In the genomic region with DNA sequence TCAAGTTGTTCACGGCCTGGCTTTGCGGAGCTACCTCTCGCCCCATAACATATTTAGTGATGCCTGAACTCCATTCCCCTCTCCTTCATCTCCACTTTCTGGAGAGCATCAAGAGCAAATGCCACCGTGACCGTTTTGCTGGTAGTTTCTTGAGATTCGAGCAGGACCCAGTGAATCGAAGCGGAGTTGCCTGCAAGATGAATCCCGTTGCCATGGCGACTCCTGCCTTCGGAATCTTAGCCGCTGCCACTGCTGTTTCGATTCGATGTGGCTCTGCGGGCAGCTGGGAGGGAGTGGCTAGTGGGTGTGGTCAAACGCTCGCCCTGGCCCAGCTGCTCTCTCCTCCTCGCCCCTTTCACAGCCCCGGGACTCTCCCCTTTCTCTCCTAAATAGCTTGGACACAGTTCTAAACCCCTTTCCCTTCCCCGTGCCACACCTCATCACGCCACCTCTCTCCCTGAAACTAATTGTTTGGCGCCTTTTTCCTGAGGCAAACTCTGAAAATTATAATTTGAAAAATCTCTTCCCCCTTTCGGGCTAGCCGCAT, we compare ENCODE assay signal across 8 cellular contexts. TPM values are rescaled to one million over a fixed set of nuclear protein-coding genes. Genes with fewer than 3 reads are reported as not detected.
DNase-seq lines count a peak whose midpoint lies in the region; ATAC-seq, FAIRE-seq and TF ChIP-seq lines count a peak whose summit lies in the region.

No MANE protein-coding gene starts in this region.

- no peaks in the 10 kb centered on the region for H3K9me1 ChIP-seq in keratinocyte (ENCODE audit: control insufficient read depth, extremely low read depth, insufficient read depth, low read length)

- H3K27ac ChIP-seq in ACC112 (ENCODE audit: low read depth, low read length): peak overlapping the region; percentile 56
- H3K27ac ChIP-seq in keratinocyte (ENCODE audit: control insufficient read depth, insufficient read depth, low read length): peak overlapping the region; percentile 93

- peaks cover 17% of the 10 kb centered on the region for H3K4me1 Mint-ChIP-seq in WTC11

- 0 out of 2 replicates have a peak, but pooled peaks cover 2% of the 10 kb centered on the region for H3K27me3 ChIP-seq in ACC112 (ENCODE audit: insufficient read depth, low read length)
- H3K27me3 ChIP-seq in keratinocyte (ENCODE audit: control insufficient read depth, extremely low read depth, insufficient read depth, low read length): no peaks in the 10 kb centered on the region

- H3K79me2 ChIP-seq in ACC112 (ENCODE audit: control insufficient read depth, insufficient read depth, low read length, unreplicated experiment) (peaks cover 49% of the 10 kb centered on the region), keratinocyte (ENCODE audit: control insufficient read depth, insufficient read depth, low read length) (peaks cover 51% of the 10 kb centered on the region)

- ATAC-seq in GM18868 (IDR thresholded peaks at IDR 0.05; ENCODE audit: unreplicated experiment) (peak; percentile 45), HG03108 (IDR thresholded peaks at IDR 0.05; ENCODE audit: unreplicated experiment) (peak; percentile 43), WTC11 (peak; percentile 58)

- no peaks in the 10 kb centered on the region for H3K9me3 ChIP-seq in keratinocyte (ENCODE audit: control insufficient read depth, low read depth, low read length)

- H3K36me3 ChIP-seq in ACC112 (ENCODE audit: insufficient read depth, low read length): no peaks in the 10 kb centered on the region
- H3K36me3 ChIP-seq in keratinocyte (ENCODE audit: control insufficient read depth in 2 of 2, extremely low read depth in 1 of 2, insufficient read depth in 2 of 2, low read length in 2 of 2): no peaks in the 10 kb centered on the region

- FAIRE-seq in keratinocyte (lab: Jason Lieb, UNC): peak; percentile 74

- peak overlapping the region; percentile 100 for H3K4me2 ChIP-seq in keratinocyte (ENCODE audit: control insufficient read depth, extremely low read depth, insufficient read depth, low read depth, low read length)

- H3K27me3 Mint-ChIP-seq in WTC11 (ENCODE audit: low read depth): peaks cover 30% of the 10 kb centered on the region

- CTCF ChIA-PET in WTC11 (lab: Charles Lee): interaction anchor here (0.9 to 2.8 kb wide), 6 partner anchors 57 to 255 kb away, joined by 3 to 13 read pairs (median 4); no protein-coding TSS in a partner anchor

- H3K4me1 ChIP-seq in ACC112 (ENCODE audit: control insufficient read depth, insufficient read depth, low read length, unreplicated experiment): peaks cover 19% of the 10 kb centered on the region
- H3K4me1 ChIP-seq in keratinocyte (ENCODE audit: control insufficient read depth, extremely low read depth, insufficient read depth, low read length): peaks cover 40% of the 10 kb centered on the region

- POLR2A ChIA-PET in WTC11 (lab: Charles Lee): interaction anchor here (2.1 kb wide), 1 partner anchor 294 kb away, joined by 8 read pairs; a partner anchor contains a TSS

- no peaks in the 10 kb centered on the region for H3K36me3 Mint-ChIP-seq in WTC11

- peak overlapping the region; percentile 98 for H3K4me3 ChIP-seq in ACC112 (ENCODE audit: low read depth, low read length)
- H3K4me3 ChIP-seq in keratinocyte (ENCODE audit: control insufficient read depth in 2 of 3, extremely low read depth in 1 of 3, insufficient read depth in 2 of 3, low read depth in 1 of 3, low read length in 3 of 3): peak overlapping the region; percentile 88 to 97 (median 94)

- peak overlapping the region; percentile 74; the same call in 1 of the 2 replicates for H3K27ac Mint-ChIP-seq in WTC11

- dilution Hi-C loops in keratinocyte (cut with MboI; ENCODE audit: extremely low pct_ligation_motif_present, low sequenced_read_pairs): no loop called here

- DNase-seq in NCI-H2196 treated with DMSO at 0.1 percent for 48 hours (lab: John Stamatoyannopoulos, UW; ENCODE audit: unreplicated experiment) (peak; percentile 89), WTC11 (ENCODE audit: low spot score) (peak; percentile 92), keratinocyte (ENCODE audit: low read depth, low spot score) (peak; percentile 48)
- peak; percentile 71 for DNase-seq in central memory CD4-positive, alpha-beta T cell
- DNase-seq in stimulated activated CD4-positive, alpha-beta T cell treated with anti-CD3 and anti-CD28 coated beads, Interleukin-12 subunit alpha, Interleukin-12 subunit beta, amount 100 ng/mL, for 24 hours (ENCODE audit: low read depth in 2 of 2): peak; percentile 39 to 74

- peak overlapping the region; percentile 96 for H3K9ac ChIP-seq in keratinocyte (ENCODE audit: control insufficient read depth, extremely low read depth, insufficient read depth, low read length)

- no peaks in the 10 kb centered on the region for H3K9me3 Mint-ChIP-seq in WTC11

- H4K20me1 ChIP-seq in keratinocyte (ENCODE audit: control insufficient read depth, extremely low read depth, insufficient read depth, low read length): no peaks in the 10 kb centered on the region

- TF ChIP-seq CTCF in WTC11 (IDR thresholded peaks at IDR 0.05) (no peak), keratinocyte (optimal IDR thresholded peaks at IDR 0.05 in 1 of 3, IDR thresholded peaks at IDR 0.05 in 1 of 3, conservative IDR thresholded peaks at IDR 0.05 in 1 of 3; ENCODE audit: extremely low read depth in 1 of 3, insufficient read depth in 2 of 3, low read length in 3 of 3) (no peak)

- H2AFZ ChIP-seq in ACC112 (ENCODE audit: low read length, unreplicated experiment): peak overlapping the region; percentile 73
- H2AFZ ChIP-seq in keratinocyte (ENCODE audit: control insufficient read depth, low read length): peak overlapping the region; percentile 85

- peak overlapping the region; percentile 93 for H3K4me3 Mint-ChIP-seq in WTC11

TF ChIP-seq in WTC11, 78 proteins besides CTCF, POLR2A, EP300 and RAD21 (continues in another document):
- TF ChIP-seq OVOL2 (CRISPR knock-in tag; IDR thresholded peaks at IDR 0.05; ENCODE audit: borderline replicate concordance) (no peak), ZNF232 (CRISPR knock-in tag; IDR thresholded peaks at IDR 0.05) (no peak), GTF2I (CRISPR knock-in tag; conservative IDR thresholded peaks at IDR 0.05) (no peak), MYBL2 (CRISPR knock-in tag; IDR thresholded peaks at IDR 0.05) (no peak), FOXJ3 (CRISPR knock-in tag; IDR thresholded peaks at IDR 0.05; ENCODE audit: borderline replicate concordance) (no peak), NFATC4 (CRISPR knock-in tag; IDR thresholded peaks at IDR 0.05) (no peak), KAT7 (CRISPR knock-in tag; IDR thresholded peaks at IDR 0.05; ENCODE audit: borderline replicate concordance) (no peak)
- TF ChIP-seq, protein P1, sequence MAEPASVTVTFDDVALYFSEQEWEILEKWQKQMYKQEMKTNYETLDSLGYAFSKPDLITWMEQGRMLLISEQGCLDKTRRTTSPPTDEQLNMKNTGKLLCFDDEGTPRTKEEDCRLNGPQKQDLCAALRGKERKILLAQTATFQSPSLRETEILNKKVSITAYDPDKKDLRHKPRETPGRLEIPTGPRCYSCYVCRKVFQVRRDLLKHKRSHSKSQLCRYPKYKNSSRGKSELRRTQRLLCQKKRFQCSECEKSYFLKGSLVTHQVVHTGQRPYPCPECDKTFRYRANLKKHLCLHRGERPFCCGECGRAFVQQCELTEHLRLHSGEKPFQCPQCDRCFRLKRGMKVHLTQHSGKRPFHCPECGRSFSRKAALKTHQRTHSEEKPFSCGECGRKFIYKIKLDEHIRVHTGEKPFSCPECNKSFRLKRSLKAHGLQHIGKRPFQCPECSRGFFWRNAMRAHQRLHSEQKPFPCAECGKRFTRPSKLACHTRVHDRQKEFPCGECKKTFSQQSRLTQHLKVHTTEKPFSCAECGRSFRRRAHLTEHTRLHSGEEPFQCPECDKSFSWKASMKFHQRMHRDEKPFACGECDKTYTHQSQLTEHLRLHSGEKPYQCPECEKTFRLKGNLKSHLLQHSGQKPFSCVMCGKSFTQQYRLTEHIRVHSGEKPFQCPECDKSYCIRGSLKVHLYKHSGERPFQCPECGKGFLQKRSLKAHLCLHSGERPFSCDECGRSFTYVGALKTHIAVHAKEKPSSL (CRISPR knock-in tag; conservative IDR thresholded peaks at IDR 0.05): no peak
- TF ChIP-seq, protein P2, sequence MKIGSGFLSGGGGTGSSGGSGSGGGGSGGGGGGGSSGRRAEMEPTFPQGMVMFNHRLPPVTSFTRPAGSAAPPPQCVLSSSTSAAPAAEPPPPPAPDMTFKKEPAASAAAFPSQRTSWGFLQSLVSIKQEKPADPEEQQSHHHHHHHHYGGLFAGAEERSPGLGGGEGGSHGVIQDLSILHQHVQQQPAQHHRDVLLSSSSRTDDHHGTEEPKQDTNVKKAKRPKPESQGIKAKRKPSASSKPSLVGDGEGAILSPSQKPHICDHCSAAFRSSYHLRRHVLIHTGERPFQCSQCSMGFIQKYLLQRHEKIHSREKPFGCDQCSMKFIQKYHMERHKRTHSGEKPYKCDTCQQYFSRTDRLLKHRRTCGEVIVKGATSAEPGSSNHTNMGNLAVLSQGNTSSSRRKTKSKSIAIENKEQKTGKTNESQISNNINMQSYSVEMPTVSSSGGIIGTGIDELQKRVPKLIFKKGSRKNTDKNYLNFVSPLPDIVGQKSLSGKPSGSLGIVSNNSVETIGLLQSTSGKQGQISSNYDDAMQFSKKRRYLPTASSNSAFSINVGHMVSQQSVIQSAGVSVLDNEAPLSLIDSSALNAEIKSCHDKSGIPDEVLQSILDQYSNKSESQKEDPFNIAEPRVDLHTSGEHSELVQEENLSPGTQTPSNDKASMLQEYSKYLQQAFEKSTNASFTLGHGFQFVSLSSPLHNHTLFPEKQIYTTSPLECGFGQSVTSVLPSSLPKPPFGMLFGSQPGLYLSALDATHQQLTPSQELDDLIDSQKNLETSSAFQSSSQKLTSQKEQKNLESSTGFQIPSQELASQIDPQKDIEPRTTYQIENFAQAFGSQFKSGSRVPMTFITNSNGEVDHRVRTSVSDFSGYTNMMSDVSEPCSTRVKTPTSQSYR (CRISPR knock-in tag; IDR thresholded peaks at IDR 0.05): no peak
- TF ChIP-seq, protein P3, sequence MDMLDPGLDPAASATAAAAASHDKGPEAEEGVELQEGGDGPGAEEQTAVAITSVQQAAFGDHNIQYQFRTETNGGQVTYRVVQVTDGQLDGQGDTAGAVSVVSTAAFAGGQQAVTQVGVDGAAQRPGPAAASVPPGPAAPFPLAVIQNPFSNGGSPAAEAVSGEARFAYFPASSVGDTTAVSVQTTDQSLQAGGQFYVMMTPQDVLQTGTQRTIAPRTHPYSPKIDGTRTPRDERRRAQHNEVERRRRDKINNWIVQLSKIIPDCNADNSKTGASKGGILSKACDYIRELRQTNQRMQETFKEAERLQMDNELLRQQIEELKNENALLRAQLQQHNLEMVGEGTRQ (CRISPR knock-in tag; IDR thresholded peaks at IDR 0.05): no peak

RNA-seq across cellular contexts. Expression of a gene that starts 1.4 kb away (rescaled TPM):
- 21.7 to 30.4 TPM (median 30.4 TPM) in 3 replicates for total RNA-seq in WTC11 (2021)
- polyA plus RNA-seq in keratinocyte: 24.3 to 44.6 TPM (median 32.7 TPM) in 3 replicates
- 76.2 TPM for polyA plus RNA-seq in keratinocyte (2011; ENCODE audit: low read depth)
- 21.9 and 44.6 TPM in 2 replicates for polyA plus RNA-seq in keratinocyte (2011; cell fraction: cytosol; rRNA removed)
- polyA plus RNA-seq in keratinocyte (2011; cell fraction: nucleus; rRNA removed): 42.3 and 71.3 TPM in 2 replicates
- 42.4 and 65.1 TPM in 2 replicates for polyA plus RNA-seq in keratinocyte (2012; ENCODE audit: low replicate concordance)
- polyA minus RNA-seq in keratinocyte: 5.5 to 85.3 TPM (median 40.8 TPM) in 3 replicates
- 12.9 TPM for polyA minus RNA-seq in keratinocyte (2011; cell fraction: cytosol; rRNA and poly(A)+ RNA removed)
- 53.9 and 87.1 TPM in 2 replicates for polyA minus RNA-seq in keratinocyte (2011; cell fraction: nucleus; rRNA and poly(A)+ RNA removed)

Comparison
In these comparisons a context has a peak if more than half of its experiments do, and no peak if none do; other contexts are left out.
1. Peak in every context shown above with its lines: DNase-seq, ATAC-seq, H3K4me3 ChIP-seq and H3K27ac ChIP-seq.